Comparison of ENCODE assay signal across 12 cellular contexts in the genomic region with DNA sequence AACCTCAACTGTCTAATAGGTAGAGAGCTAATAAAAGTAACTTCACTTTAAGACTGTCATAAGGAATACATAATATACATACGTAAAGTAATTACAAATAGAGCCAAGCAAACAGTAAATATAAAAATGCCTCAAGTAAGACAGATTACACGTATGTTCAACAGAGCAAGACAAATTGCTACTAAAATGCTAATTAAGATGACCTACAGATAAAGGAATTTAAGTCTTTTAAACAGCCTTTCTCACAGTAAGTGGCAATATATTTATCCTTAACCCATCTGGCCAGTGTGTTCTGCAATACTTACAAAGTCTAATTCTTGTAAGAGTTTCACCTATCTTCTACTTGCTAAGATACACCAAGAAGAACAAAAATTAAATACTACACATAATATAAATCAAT. TPM values are rescaled to one million over a fixed set of nuclear protein-coding genes. Genes with fewer than 3 reads are reported as not detected.
"Had no signal": no experiment of that assay in that cellular context is flagged by ENCODE, and none has a peak within 500 bp of the region (broad histone marks: within the 10 kb centered on the region; RNA-seq: fewer than 3 reads in every experiment).

No MANE protein-coding gene starts in this region.

- H3K4me3 ChIP-seq: ascending aorta, hepatocyte, left ventricle myocardium inferior had no signal

- H3K27ac Mint-ChIP-seq: stimulated activated memory B cell treated with anti-CD40 and anti-IgM and Interleukin-4, amounts not matched to agents 10 μg/mL and 1 μg/mL and 100 μg/mL, for 72 hours had no signal

- H3K4me1 ChIP-seq: ascending aorta had no signal

- ATAC-seq: esophagus mucosa; natural killer cell; stimulated activated memory B cell treated with anti-CD40 and anti-IgM and Interleukin-4, amounts not matched to agents 10 μg/mL and 1 μg/mL and 100 μg/mL, for 72 hours had no signal

- H3K9me3 Mint-ChIP-seq: natural killer cell; stimulated activated memory B cell treated with anti-CD40 and anti-IgM and Interleukin-4, amounts not matched to agents 10 μg/mL and 1 μg/mL and 100 μg/mL, for 72 hours had no signal

- H2AFZ ChIP-seq: hepatocyte had no signal

- H3K9me3 ChIP-seq: ascending aorta, left ventricle myocardium inferior had no signal

- H3K4me3 Mint-ChIP-seq: natural killer cell; stimulated activated memory B cell treated with anti-CD40 and anti-IgM and Interleukin-4, amounts not matched to agents 10 μg/mL and 1 μg/mL and 100 μg/mL, for 72 hours had no signal

- H3K27me3 Mint-ChIP-seq: stimulated activated memory B cell treated with anti-CD40 and anti-IgM and Interleukin-4, amounts not matched to agents 10 μg/mL and 1 μg/mL and 100 μg/mL, for 72 hours had no signal

- H3K27ac ChIP-seq: ascending aorta, left ventricle myocardium inferior had no signal

- H3K27me3 ChIP-seq: ascending aorta, hepatocyte had no signal

- H3K36me3 Mint-ChIP-seq: natural killer cell had no signal

- DNase-seq: activated CD4-positive, alpha-beta T cell treated with anti-CD3 and anti-CD28 coated beads for 4 hours; activated gamma-delta T cell; activated T-cell treated with anti-CD3 and anti-CD28 coated beads for 4 hours; left ventricle myocardium inferior; mesendoderm; natural killer cell; posterior cingulate gyrus; stimulated activated CD4-positive, alpha-beta T cell treated with anti-CD3 and anti-CD28 coated beads, Interleukin-2, amount 100 ng/mL, for 48 hours had no signal

RNA-seq across cellular contexts. Expression of gene CDKL2, which starts 30.2 kb away (rescaled TPM):
- total RNA-seq: ascending aorta had no signal
